In genomic region chr4:15457401-15458201, GRCh38 we compare ENCODE assay signal across 9 cellular contexts. TPM values are rescaled to one million over a fixed set of nuclear protein-coding genes. Genes with fewer than 3 reads are reported as not detected.
A peak's percentile ranks its signal among the peaks of the same experiment; 100 is the strongest.
DNase-seq lines count a peak whose midpoint lies in the region; ATAC-seq, FAIRE-seq and TF ChIP-seq lines count a peak whose summit lies in the region.
"Had no signal": no experiment of that assay in that cellular context is flagged by ENCODE, and none has a peak within 500 bp of the region (broad histone marks: within the 10 kb centered on the region; RNA-seq: fewer than 3 reads in every experiment).

No MANE protein-coding gene starts in this region.

- POLR2A ChIA-PET in Panc1 (lab: Charles Lee) = no interaction called here

- H3K27ac Mint-ChIP-seq in endothelial cell (ENCODE audit: unreplicated experiment) = no peak overlapping the region
- H3K27ac Mint-ChIP-seq: activated naive CD8-positive, alpha-beta T cell treated with anti-CD3 and anti-CD28 coated beads, Interleukin-2, amount 10 ng/mL, durations not matched to agents 7 days and 5 days had no signal

- intact Hi-C loops in Panc1 (cut with micrococcal nuclease; ENCODE audit: unreplicated experiment) = loop anchor here (2.0 kb wide), 1 partner anchor 227 kb away; no protein-coding TSS in a partner anchor

- no peaks in the 10 kb centered on the region for H3K9me3 ChIP-seq in Panc1 (ENCODE audit: control insufficient read depth, insufficient read depth, low read depth, low read length)

- DNase-seq in Panc1 (ENCODE audit: low read depth, low spot score) = no peak
- DNase-seq in endothelial cell (ENCODE audit: low spot score) = no peak
- peak; percentile 59 for DNase-seq in myocyte (ENCODE audit: low read depth)
- no peak for DNase-seq in SHP77 treated with DMSO at 0.1 percent for 48 hours (lab: John Stamatoyannopoulos, UW)
- DNase-seq in cortex of kidney (lab: John Stamatoyannopoulos, UW) = no peak
- DNase-seq: activated naive CD8-positive, alpha-beta T cell treated with anti-CD3 and anti-CD28 coated beads, Interleukin-2, amount 10 ng/mL, durations not matched to agents 7 days and 5 days had no signal

- TF ChIP-seq CTCF in Panc1 (IDR thresholded peaks at IDR 0.05) = peak; percentile 66
- TF ChIP-seq CTCF in endothelial cell (IDR thresholded peaks at IDR 0.05; ENCODE audit: unreplicated experiment) = peak; percentile 77

- no peaks in the 10 kb centered on the region for H3K36me3 Mint-ChIP-seq in endothelial cell (ENCODE audit: low read depth, unreplicated experiment)
- H3K36me3 Mint-ChIP-seq: activated naive CD8-positive, alpha-beta T cell treated with anti-CD3 and anti-CD28 coated beads, Interleukin-2, amount 10 ng/mL, durations not matched to agents 7 days and 5 days had no signal

- ATAC-seq in GM19467 (IDR thresholded peaks at IDR 0.05; ENCODE audit: unreplicated experiment) (peak; percentile 92), HG03439 (IDR thresholded peaks at IDR 0.05; ENCODE audit: unreplicated experiment) (peak; percentile 85), Panc1 (peak; percentile 69; the same call in 1 of the 2 replicates)

- no peaks in the 10 kb centered on the region for H3K27me3 ChIP-seq in Panc1 (ENCODE audit: control insufficient read depth, insufficient read depth, low read length)

- BruUV-seq in Panc1 (replicated peaks; lab: Mats Ljungman, UMichigan) = no TSS peak

- H3K4me3 Mint-ChIP-seq in endothelial cell (ENCODE audit: unreplicated experiment) = no peak overlapping the region
- H3K4me3 Mint-ChIP-seq: activated naive CD8-positive, alpha-beta T cell treated with anti-CD3 and anti-CD28 coated beads, Interleukin-2, amount 10 ng/mL, durations not matched to agents 7 days and 5 days had no signal

- no peaks in the 10 kb centered on the region for H3K36me3 ChIP-seq in Panc1 (ENCODE audit: control insufficient read depth, insufficient read depth, low read length)

- H3K27me3 Mint-ChIP-seq in endothelial cell (ENCODE audit: unreplicated experiment) = peaks cover 4% of the 10 kb centered on the region

- no peaks in the 10 kb centered on the region for H3K4me1 ChIP-seq in Panc1 (ENCODE audit: control insufficient read depth, insufficient read depth, low read length)

- H3K4me1 Mint-ChIP-seq in endothelial cell (ENCODE audit: unreplicated experiment) = peaks cover 7% of the 10 kb centered on the region

- no peak overlapping the region for H3K27ac ChIP-seq in Panc1 (ENCODE audit: low read length)

- CTCF ChIA-PET in Panc1 (lab: Charles Lee) = interaction anchor here (0.6 to 1.1 kb wide), 2 partner anchors 9 to 414 kb away, joined by 3 read pairs; no protein-coding TSS in a partner anchor

- H3K9me3 Mint-ChIP-seq in endothelial cell (ENCODE audit: unreplicated experiment) = no peaks in the 10 kb centered on the region
- H3K9me3 Mint-ChIP-seq: activated naive CD8-positive, alpha-beta T cell treated with anti-CD3 and anti-CD28 coated beads, Interleukin-2, amount 10 ng/mL, durations not matched to agents 7 days and 5 days had no signal

- H3K4me3 ChIP-seq in Panc1 (ENCODE audit: low read depth in 2 of 2, low read length in 2 of 2) = no peak overlapping the region

- in situ Hi-C loops in Panc1 (cut with HindIII; ENCODE audit: low pct_unique_long_range_greater_than_20kb, low sequenced_read_pairs) = no loop called here

- FAIRE-seq in G401.6 (lab: Jason Lieb, UNC) = peak; percentile 83

RNA-seq across cellular contexts. Expression of gene CC2D2A, which starts 12.1 kb away (rescaled TPM):
- 3.6 TPM for total RNA-seq in Panc1 (2021; ENCODE audit: unreplicated experiment)
- 2.3 TPM for polyA plus RNA-seq in Panc1 (2012; ENCODE audit: insufficient read length)
- 43.0 TPM for total RNA-seq in endothelial cell (ENCODE audit: unreplicated experiment)
- total RNA-seq in myocyte = 16.1 and 17.3 TPM in 2 replicates
- 16.1 TPM for polyA plus RNA-seq in myocyte (2012)
- total RNA-seq: activated naive CD8-positive, alpha-beta T cell treated with anti-CD3 and anti-CD28 coated beads, Interleukin-2, amount 10 ng/mL, durations not matched to agents 7 days and 5 days had no signal

RNA-seq across cellular contexts. Expression of gene C1QTNF7, which starts 29.8 kb away (rescaled TPM):
- not detected for total RNA-seq in Panc1 (2021; ENCODE audit: unreplicated experiment)
- polyA plus RNA-seq in Panc1 (2012; ENCODE audit: insufficient read length) = not detected
- total RNA-seq in endothelial cell (ENCODE audit: unreplicated experiment) = not detected
- not detected in 2 replicates for total RNA-seq in myocyte
- polyA plus RNA-seq in myocyte (2012) = 0.05 TPM
- total RNA-seq: activated naive CD8-positive, alpha-beta T cell treated with anti-CD3 and anti-CD28 coated beads, Interleukin-2, amount 10 ng/mL, durations not matched to agents 7 days and 5 days had no signal
